8 cellular contexts compared by ENCODE assay signal in genomic region chr20:63216041-63216848, GRCh38. TPM values are rescaled to one million over a fixed set of nuclear protein-coding genes. Genes with fewer than 3 reads are reported as not detected.
A peak's percentile ranks its signal among the peaks of the same experiment; 100 is the strongest.
DNase-seq lines count a peak whose midpoint lies in the region; ATAC-seq and TF ChIP-seq lines count a peak whose summit lies in the region.

TSS of gene YTHDF1 (minus strand) at chr20:63216131. CDS start at chr20:63215892, 239 bp downstream.

- H3K27me3 ChIP-seq in adipocyte (replicated peaks; ENCODE audit: control insufficient read depth, insufficient read depth, low read length) = peaks cover 20% of the 10 kb centered on the region
- no peaks in the 10 kb centered on the region for H3K27me3 ChIP-seq in transverse colon

- ATAC-seq in HG02852 (IDR thresholded peaks at IDR 0.05; ENCODE audit: unreplicated experiment) = peak; percentile 78

- no peaks in the 10 kb centered on the region for H3K9me3 ChIP-seq in adipocyte (ENCODE audit: control insufficient read depth, low read length)
- no peaks in the 10 kb centered on the region for H3K9me3 ChIP-seq in transverse colon

- intact Hi-C loops in cardiac septum (cut with DNase I) = loop anchor here (2.0 to 5.0 kb wide), 2 partner anchors 57 to 1041 kb away; partner anchors contain the start of genes ARFGAP1 and PCMTD2
- intact Hi-C loops in transverse colon (cut with DNase I; ENCODE audit: low total_unique reads) = no loop called here

- TF ChIP-seq CTCF in GM13976 (IDR thresholded peaks at IDR 0.05; ENCODE audit: borderline replicate concordance, control extremely low read depth, extremely low read depth, insufficient read depth, missing control alignments) = no peak
- TF ChIP-seq CTCF in transverse colon (IDR thresholded peaks at IDR 0.05) = no peak

- in situ Hi-C loops in GM13976 (cut with MboI; ENCODE audit: low sequenced_read_pairs, unreplicated experiment) = no loop called here
- in situ Hi-C loops in transverse colon (cut with MboI; ENCODE audit: low pct_ligation_motif_present in 1 of 4, low pct_unique_long_range_greater_than_20kb in 1 of 4, low sequenced_read_pairs in 3 of 4) = no loop called here

- peak; percentile 100 for DNase-seq in GM13976 (ENCODE audit: low spot score)
- peak; percentile 86 for DNase-seq in NCI-H1436 treated with DMSO at 0.1 percent for 48 hours (lab: John Stamatoyannopoulos, UW)
- DNase-seq in T follicular helper cell (ENCODE audit: low read depth) = peak; percentile 89
- peak; percentile 97 for DNase-seq in adipocyte (ENCODE audit: low read depth)
- DNase-seq in cardiac septum (ENCODE audit: low spot score) = peak; percentile 99
- peak; percentile 91 for DNase-seq in pons (ENCODE audit: low spot score)
- DNase-seq in transverse colon = peak; percentile 98

- peak; percentile 65 for TF ChIP-seq POLR2A in transverse colon (IDR thresholded peaks at IDR 0.05)

- peaks cover 27% of the 10 kb centered on the region for H3K36me3 ChIP-seq in adipocyte (ENCODE audit: control insufficient read depth, insufficient read depth, low read length, severe bottlenecking)
- H3K36me3 ChIP-seq in transverse colon = peaks cover 0 to 9% (median 2%) of the 10 kb centered on the region in 4 donors

- peak within 1 kb of the TSS; percentile 95 for H3K4me3 ChIP-seq in adipocyte (ENCODE audit: low read length)
- H3K4me3 ChIP-seq in transverse colon = peak within 1 kb of the TSS; percentile 88 to 99 (median 96)

- WGBS in transverse colon (ENCODE audit: low coverage in 1 of 2), 2 donors = 1% methylated on average over 63 of the region's 96 CpGs; no CpG with 5 or more reads in 1 of the 2 donors

- TF ChIP-seq EP300 in transverse colon (IDR thresholded peaks at IDR 0.05; ENCODE audit: low read depth) = no peak

- H3K9ac ChIP-seq in adipocyte (ENCODE audit: low read length) = peak within 1 kb of the TSS; percentile 95

- peak within 1 kb of the TSS; percentile 82 to 92 (median 88) for H3K27ac ChIP-seq in transverse colon

- H3K4me1 ChIP-seq in adipocyte (ENCODE audit: control insufficient read depth, insufficient read depth, low read length) = peaks cover 33% of the 10 kb centered on the region
- peaks cover 11 to 36% (median 31%) of the 10 kb centered on the region in 4 donors for H3K4me1 ChIP-seq in transverse colon

RNA-seq across cellular contexts. Expression of gene YTHDF1, which starts in this region (rescaled TPM):
- 23.1 TPM for total RNA-seq in cardiac septum
- 10 to 100 TPM; 29.4 to 35.2 (median 32.9) TPM for total RNA-seq in transverse colon

Comparison
In these comparisons a context has a peak if more than half of its experiments do, and no peak if none do; other contexts are left out.
1. Peak in every context shown above with its lines: DNase-seq, ATAC-seq, H3K4me3 ChIP-seq and H3K27ac ChIP-seq.